24 cellular contexts compared by ENCODE assay signal in the genomic region with DNA sequence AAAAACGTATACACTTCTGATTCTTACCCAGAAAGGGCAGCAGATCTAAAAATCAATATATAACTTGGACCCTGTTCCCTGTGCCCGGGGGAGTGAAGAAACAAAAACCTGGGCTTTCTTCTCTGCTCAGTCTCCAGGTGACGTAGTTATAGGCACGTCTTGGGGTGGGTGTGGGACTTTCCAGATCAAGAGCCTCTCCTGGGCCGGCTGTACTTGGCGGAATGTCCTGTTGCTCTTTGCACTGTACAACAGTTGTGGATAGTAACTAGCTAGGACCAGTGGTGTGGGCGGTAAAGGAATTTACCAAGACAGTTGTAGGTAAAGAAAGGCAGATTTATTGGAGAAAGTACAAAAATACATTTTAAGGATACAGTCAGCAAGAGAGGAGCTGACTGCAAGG. TPM values are rescaled to one million over a fixed set of nuclear protein-coding genes. Genes with fewer than 3 reads are reported as not detected.
DNase-seq lines count a peak whose midpoint lies in the region; ATAC-seq, FAIRE-seq and TF ChIP-seq lines count a peak whose summit lies in the region.
"Had no signal": no experiment of that assay in that cellular context is flagged by ENCODE, and none has a peak within 500 bp of the region (broad histone marks: within the 10 kb centered on the region; RNA-seq: fewer than 3 reads in every experiment).

No MANE protein-coding gene starts in this region.

- peak overlapping the region; percentile 75 for H3K27ac Mint-ChIP-seq in GM23338
- H3K27ac Mint-ChIP-seq: activated CD4-positive, alpha-beta T cell treated with anti-CD3 and anti-CD28 coated beads, Interleukin-2, amount 10 ng/mL, durations not matched to agents 7 days and 5 days; activated CD8-positive, alpha-beta memory T cell treated with anti-CD3 and anti-CD28 coated beads, Interleukin-2, amount 10 ng/mL, durations not matched to agents 7 days and 5 days; activated naive CD4-positive, alpha-beta T cell treated with anti-CD3 and anti-CD28 coated beads, Interleukin-2, amount 50 U/mL, for 24 hours; naive thymus-derived CD4-positive, alpha-beta T cell; T-helper 17 cell had no signal

- H3K9me3 Mint-ChIP-seq in GM23338: no peaks in the 10 kb centered on the region
- H3K9me3 Mint-ChIP-seq: activated CD4-positive, alpha-beta T cell treated with anti-CD3 and anti-CD28 coated beads, Interleukin-2, amount 10 ng/mL, durations not matched to agents 7 days and 5 days; activated naive CD4-positive, alpha-beta T cell treated with anti-CD3 and anti-CD28 coated beads, Interleukin-2, amount 50 U/mL, for 24 hours; naive thymus-derived CD4-positive, alpha-beta T cell had no signal

- no peaks in the 10 kb centered on the region for H3K9me3 ChIP-seq in colonic mucosa
- H3K9me3 ChIP-seq: ascending aorta, BLaER1, sigmoid colon, uterus had no signal

- H4K20me1 ChIP-seq in GM23338 (replicated peaks; ENCODE audit: insufficient read depth): no peaks in the 10 kb centered on the region
- H4K20me1 ChIP-seq: BLaER1 had no signal

- DNase-seq in GM12892 (ENCODE audit: insufficient read length) (no peak), GM23338 (ENCODE audit: low spot score) (peak; percentile 21), colonic mucosa (peak; percentile 22), mucosa of gallbladder (ENCODE audit: low spot score) (peak; percentile 44), NCI-H2196 (lab: John Stamatoyannopoulos, UW; ENCODE audit: unreplicated experiment) (no peak), putamen (ENCODE audit: low spot score) (no peak), iPS-NIHi7 (ENCODE audit: extremely low spot score) (no peak), erythroblast (lab: John Stamatoyannopoulos, UW) (no peak)
- DNase-seq: activated CD4-positive, alpha-beta T cell treated with anti-CD3 and anti-CD28 coated beads, Interleukin-2, amount 10 ng/mL, durations not matched to agents 7 days and 5 days; activated CD8-positive, alpha-beta memory T cell treated with anti-CD3 and anti-CD28 coated beads, Interleukin-2, amount 10 ng/mL, durations not matched to agents 7 days and 5 days; hypothalamus; mesendoderm; naive thymus-derived CD4-positive, alpha-beta T cell; NCI-H510A treated with DMSO at 0.1 percent for 48 hours; sigmoid colon; T-helper 17 cell; uterus had no signal

- peak overlapping the region; percentile 85 for H2AFZ ChIP-seq in GM23338

- H3K4me3 ChIP-seq in GM23338 (no peak overlapping the region), colonic mucosa (no peak overlapping the region)
- H3K4me3 ChIP-seq: ascending aorta, BLaER1, sigmoid colon, uterus had no signal

- H3F3A ChIP-seq in GM23338 (replicated peaks; ENCODE audit: low read depth): no peaks in the 10 kb centered on the region

- H3K4me1 Mint-ChIP-seq in GM23338: peaks cover 25% of the 10 kb centered on the region
- H3K4me1 Mint-ChIP-seq: activated CD4-positive, alpha-beta T cell treated with anti-CD3 and anti-CD28 coated beads, Interleukin-2, amount 10 ng/mL, durations not matched to agents 7 days and 5 days; activated CD8-positive, alpha-beta memory T cell treated with anti-CD3 and anti-CD28 coated beads, Interleukin-2, amount 10 ng/mL, durations not matched to agents 7 days and 5 days; activated naive CD4-positive, alpha-beta T cell treated with anti-CD3 and anti-CD28 coated beads, Interleukin-2, amount 50 U/mL, for 24 hours; T-helper 17 cell had no signal

- H3K27ac ChIP-seq in GM23338 (ENCODE audit: low read depth) (no peak overlapping the region), colonic mucosa (no peak overlapping the region)
- H3K27ac ChIP-seq: ascending aorta, BLaER1, sigmoid colon, uterus had no signal

- H3K36me3 ChIP-seq in GM23338 (ENCODE audit: insufficient read depth): no peaks in the 10 kb centered on the region
- H3K36me3 ChIP-seq in colonic mucosa: no peaks in the 10 kb centered on the region
- H3K36me3 ChIP-seq: ascending aorta, BLaER1, sigmoid colon, uterus had no signal

- peak overlapping the region; percentile 36 for H3K4me2 ChIP-seq in GM23338
- H3K4me2 ChIP-seq: BLaER1 had no signal

- H3K4me3 Mint-ChIP-seq in GM23338: no peak overlapping the region
- H3K4me3 Mint-ChIP-seq: activated CD4-positive, alpha-beta T cell treated with anti-CD3 and anti-CD28 coated beads, Interleukin-2, amount 10 ng/mL, durations not matched to agents 7 days and 5 days; activated CD8-positive, alpha-beta memory T cell treated with anti-CD3 and anti-CD28 coated beads, Interleukin-2, amount 10 ng/mL, durations not matched to agents 7 days and 5 days; activated naive CD4-positive, alpha-beta T cell treated with anti-CD3 and anti-CD28 coated beads, Interleukin-2, amount 50 U/mL, for 24 hours; naive thymus-derived CD4-positive, alpha-beta T cell; T-helper 17 cell had no signal

- no peaks in the 10 kb centered on the region for H3K79me2 ChIP-seq in GM23338 (replicated peaks; ENCODE audit: insufficient read depth)

- no peaks in the 10 kb centered on the region for H3K27me3 Mint-ChIP-seq in GM23338 (ENCODE audit: insufficient read depth, low read depth, poor library complexity)

- peak; percentile 58 for ATAC-seq in GM23338
- ATAC-seq: activated CD8-positive, alpha-beta memory T cell treated with anti-CD3 and anti-CD28 coated beads, Interleukin-2, amount 10 ng/mL, durations not matched to agents 7 days and 5 days; naive thymus-derived CD4-positive, alpha-beta T cell; T-helper 17 cell had no signal

- intact Hi-C loops in colonic mucosa (cut with DNase I): no loop called here

- H3K27me3 ChIP-seq in GM23338 (ENCODE audit: insufficient read depth): no peaks in the 10 kb centered on the region
- no peaks in the 10 kb centered on the region for H3K27me3 ChIP-seq in colonic mucosa
- H3K27me3 ChIP-seq: ascending aorta, BLaER1, sigmoid colon, uterus had no signal

- no peak overlapping the region for H3K9ac ChIP-seq in colonic mucosa (ENCODE audit: low read depth in 2 of 2, low read length in 2 of 2)
- H3K9ac ChIP-seq: BLaER1 had no signal

- H3K9me2 ChIP-seq in GM23338 (ENCODE audit: insufficient read depth): no peaks in the 10 kb centered on the region

- peak; percentile 73 for FAIRE-seq in GM12892 (lab: Jason Lieb, UNC)
- FAIRE-seq: islet of Langerhans had no signal

- TF ChIP-seq CTCF in GM23338 (conservative IDR thresholded peaks at IDR 0.05; ENCODE audit: low read depth in 2 of 2): no peak
- no peak for TF ChIP-seq CTCF in colonic mucosa (IDR thresholded peaks at IDR 0.05)

- no peaks in the 10 kb centered on the region for H3K36me3 Mint-ChIP-seq in GM23338 (ENCODE audit: low read depth)
- H3K36me3 Mint-ChIP-seq: activated CD8-positive, alpha-beta memory T cell treated with anti-CD3 and anti-CD28 coated beads, Interleukin-2, amount 10 ng/mL, durations not matched to agents 7 days and 5 days; activated naive CD4-positive, alpha-beta T cell treated with anti-CD3 and anti-CD28 coated beads, Interleukin-2, amount 50 U/mL, for 24 hours; naive thymus-derived CD4-positive, alpha-beta T cell had no signal

- TF ChIP-seq POLR2A in GM12892 (IDR thresholded peaks at IDR 0.05; ENCODE audit: low read depth, low read length) (no peak), erythroblast (IDR thresholded peaks at IDR 0.05; ENCODE audit: low read length) (no peak)

- H3K4me1 ChIP-seq in GM23338 (ENCODE audit: insufficient read depth) (peaks cover 23% of the 10 kb centered on the region), colonic mucosa (no peaks in the 10 kb centered on the region)
- H3K4me1 ChIP-seq: ascending aorta, BLaER1, uterus had no signal

TF ChIP-seq in GM23338, 12 proteins besides CTCF, POLR2A, EP300 and RAD21 (continues in another document):
- TF ChIP-seq STAT1 (IDR thresholded peaks at IDR 0.05; ENCODE audit: unreplicated experiment) (no peak), ZNF331 (CRISPR knock-in tag; IDR thresholded peaks at IDR 0.05; ENCODE audit: low read depth) (no peak), EZH2phosphoT487 (IDR thresholded peaks at IDR 0.05; ENCODE audit: unreplicated experiment) (no peak), JUNB (IDR thresholded peaks at IDR 0.05; ENCODE audit: unreplicated experiment) (no peak), POLR2AphosphoS5 (IDR thresholded peaks at IDR 0.05; ENCODE audit: low read depth) (no peak), NANOG (IDR thresholded peaks at IDR 0.05; ENCODE audit: borderline replicate concordance) (no peak), EZH2 (IDR thresholded peaks at IDR 0.05; ENCODE audit: low read depth, unreplicated experiment) (no peak)
- TF ChIP-seq, protein P1, sequence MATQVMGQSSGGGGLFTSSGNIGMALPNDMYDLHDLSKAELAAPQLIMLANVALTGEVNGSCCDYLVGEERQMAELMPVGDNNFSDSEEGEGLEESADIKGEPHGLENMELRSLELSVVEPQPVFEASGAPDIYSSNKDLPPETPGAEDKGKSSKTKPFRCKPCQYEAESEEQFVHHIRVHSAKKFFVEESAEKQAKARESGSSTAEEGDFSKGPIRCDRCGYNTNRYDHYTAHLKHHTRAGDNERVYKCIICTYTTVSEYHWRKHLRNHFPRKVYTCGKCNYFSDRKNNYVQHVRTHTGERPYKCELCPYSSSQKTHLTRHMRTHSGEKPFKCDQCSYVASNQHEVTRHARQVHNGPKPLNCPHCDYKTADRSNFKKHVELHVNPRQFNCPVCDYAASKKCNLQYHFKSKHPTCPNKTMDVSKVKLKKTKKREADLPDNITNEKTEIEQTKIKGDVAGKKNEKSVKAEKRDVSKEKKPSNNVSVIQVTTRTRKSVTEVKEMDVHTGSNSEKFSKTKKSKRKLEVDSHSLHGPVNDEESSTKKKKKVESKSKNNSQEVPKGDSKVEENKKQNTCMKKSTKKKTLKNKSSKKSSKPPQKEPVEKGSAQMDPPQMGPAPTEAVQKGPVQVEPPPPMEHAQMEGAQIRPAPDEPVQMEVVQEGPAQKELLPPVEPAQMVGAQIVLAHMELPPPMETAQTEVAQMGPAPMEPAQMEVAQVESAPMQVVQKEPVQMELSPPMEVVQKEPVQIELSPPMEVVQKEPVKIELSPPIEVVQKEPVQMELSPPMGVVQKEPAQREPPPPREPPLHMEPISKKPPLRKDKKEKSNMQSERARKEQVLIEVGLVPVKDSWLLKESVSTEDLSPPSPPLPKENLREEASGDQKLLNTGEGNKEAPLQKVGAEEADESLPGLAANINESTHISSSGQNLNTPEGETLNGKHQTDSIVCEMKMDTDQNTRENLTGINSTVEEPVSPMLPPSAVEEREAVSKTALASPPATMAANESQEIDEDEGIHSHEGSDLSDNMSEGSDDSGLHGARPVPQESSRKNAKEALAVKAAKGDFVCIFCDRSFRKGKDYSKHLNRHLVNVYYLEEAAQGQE (IDR thresholded peaks at IDR 0.05; ENCODE audit: unreplicated experiment): no peak

RNA-seq across cellular contexts. Expression of a gene that starts 40.4 kb away (rescaled TPM):
- polyA plus RNA-seq in GM12892 (2012; ENCODE audit: missing spikeins): 0.02 TPM
- under 0.01 TPM in 1 of 2 replicates, not detected in the other for total RNA-seq in GM23338 (2014; rRNA removed; shearing (Covaris generic))
- polyA plus RNA-seq in GM23338 (2016; fragmentation: Nextera tagmentation; extraction: Ambion mirVana): 0.06 TPM in 1 of 2 replicates, not detected in the other
- total RNA-seq in colonic mucosa: 1 to 10 TPM; 3.1 to 3.5 TPM
- 9.8 TPM for total RNA-seq in mucosa of gallbladder
- total RNA-seq: A673; activated CD4-positive, alpha-beta T cell treated with anti-CD3 and anti-CD28 coated beads, Interleukin-2, amount 10 ng/mL, durations not matched to agents 7 days and 5 days; MCF 10A; SK-MEL-5 had no signal
- polyA plus RNA-seq: naive thymus-derived CD4-positive, alpha-beta T cell had no signal

Comparison
In these comparisons a context has a peak if more than half of its experiments do, and no peak if none do; other contexts are left out.
1. DNase-seq: peak in GM23338 (single experiment), colonic mucosa (single experiment) and mucosa of gallbladder (single experiment); none in GM12892 (single experiment), NCI-H2196 (single experiment), putamen (single experiment), iPS-NIHi7 (single experiment) and erythroblast (0 of 2).